Comparison of ENCODE assay signal across 23 cellular contexts in the genomic region with DNA sequence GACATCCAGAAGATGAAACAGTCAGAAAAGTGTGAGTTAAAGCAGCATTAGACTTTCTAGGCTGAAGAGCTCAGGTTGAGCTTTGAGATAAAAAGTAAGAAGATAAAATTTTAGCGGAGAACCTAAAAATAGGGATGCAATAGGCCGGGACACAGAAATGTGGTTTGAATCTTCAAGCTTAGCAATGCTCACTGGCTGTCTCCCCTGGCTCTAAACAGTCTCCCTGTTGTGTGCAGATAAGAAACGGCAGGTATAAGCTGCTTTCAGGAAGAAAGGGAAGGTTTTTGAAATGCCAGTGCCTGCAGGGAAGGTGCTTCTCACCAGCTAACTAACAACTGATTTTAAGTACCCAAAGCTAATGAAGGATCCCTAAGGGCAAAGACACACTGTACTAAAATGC.
"Had no signal": no experiment of that assay in that cellular context is flagged by ENCODE, and none has a peak within 500 bp of the region (broad histone marks: within the 10 kb centered on the region; RNA-seq: fewer than 3 reads in every experiment).

No MANE protein-coding gene starts in this region.

- H3K27me3 Mint-ChIP-seq: activated naive CD8-positive, alpha-beta T cell treated with anti-CD3 and anti-CD28 coated beads, Interleukin-2, amount 10 ng/mL, durations not matched to agents 7 days and 5 days; naive thymus-derived CD4-positive, alpha-beta T cell; type B pancreatic cell had no signal

- H3K27me3 ChIP-seq: colonic mucosa, heart left ventricle, right atrium auricular region had no signal

- FAIRE-seq: bronchial epithelial cell had no signal

- H3K4me1 Mint-ChIP-seq: naive thymus-derived CD4-positive, alpha-beta T cell; neural crest cell had no signal

- H3K27ac Mint-ChIP-seq: activated naive CD8-positive, alpha-beta T cell treated with anti-CD3 and anti-CD28 coated beads, Interleukin-2, amount 10 ng/mL, durations not matched to agents 7 days and 5 days; naive thymus-derived CD4-positive, alpha-beta T cell; type B pancreatic cell had no signal

- H3K9me3 ChIP-seq: colonic mucosa, lower lobe of right lung, prostate gland, right atrium auricular region, thoracic aorta had no signal

- H3K9me3 Mint-ChIP-seq: neural crest cell, type B pancreatic cell had no signal

- ATAC-seq: activated T-cell treated with anti-CD3 and anti-CD28 coated beads, Interleukin-2, amount 50 U/mL, for 4 hours; heart left ventricle; left lobe of liver; lower lobe of right lung; naive thymus-derived CD4-positive, alpha-beta T cell had no signal

- H3K4me1 ChIP-seq: colonic mucosa, heart left ventricle, lower lobe of right lung, prostate gland, right atrium auricular region had no signal

- H3K36me3 ChIP-seq: colonic mucosa, heart left ventricle, lower lobe of right lung, prostate gland, right atrium auricular region, thoracic aorta had no signal

- DNase-seq: activated CD4-positive, alpha-beta T cell treated with anti-CD3 and anti-CD28 coated beads for 4 hours; activated CD4-positive, alpha-beta T cell treated with anti-CD3 and anti-CD28 coated beads, Interleukin-2, amount 50 U/mL, for 48 hours; activated CD4-positive, CD25-positive, alpha-beta regulatory T cell; activated CD8-positive, alpha-beta memory T cell treated with anti-CD3 and anti-CD28 coated beads, Interleukin-2, amount 50 U/mL, for 48 hours; activated naive CD4-positive, alpha-beta T cell treated with Interleukin-2 at 50 U/mL for 16 hours; activated naive CD8-positive, alpha-beta T cell treated with anti-CD3 and anti-CD28 coated beads, Interleukin-2, amount 10 ng/mL, durations not matched to agents 7 days and 5 days; activated T-cell treated with anti-CD3 and anti-CD28 coated beads, Interleukin-2, amount 50 U/mL, for 4 hours; amygdala; colonic mucosa; heart left ventricle; lower lobe of right lung; naive thymus-derived CD4-positive, alpha-beta T cell; stimulated activated CD4-positive, alpha-beta T cell treated with anti-CD3 and anti-CD28 coated beads, Interleukin-4, amount 100 ng/mL, for 24 hours; stimulated activated naive CD4-positive, alpha-beta T cell treated with Interleukin-2 at 50 U/mL for 16 hours; T-helper 9 cell had no signal

- H3K4me3 ChIP-seq: colonic mucosa, heart left ventricle, lower lobe of right lung, prostate gland, right atrium auricular region, thoracic aorta had no signal

- H3K36me3 Mint-ChIP-seq: activated naive CD8-positive, alpha-beta T cell treated with anti-CD3 and anti-CD28 coated beads, Interleukin-2, amount 10 ng/mL, durations not matched to agents 7 days and 5 days; naive thymus-derived CD4-positive, alpha-beta T cell; type B pancreatic cell had no signal

- H3K27ac ChIP-seq: colonic mucosa, epithelial cell of prostate, heart left ventricle, lower lobe of right lung, prostate gland, right atrium auricular region, thoracic aorta had no signal

- H3K4me3 Mint-ChIP-seq: activated naive CD8-positive, alpha-beta T cell treated with anti-CD3 and anti-CD28 coated beads, Interleukin-2, amount 10 ng/mL, durations not matched to agents 7 days and 5 days; activated T-cell treated with anti-CD3 and anti-CD28 coated beads, Interleukin-2, amount 50 U/mL, for 4 hours; naive thymus-derived CD4-positive, alpha-beta T cell; neural crest cell; type B pancreatic cell had no signal
